In genomic region chr14:72893636-72894322, GRCh38 we compare ENCODE assay signal across 8 cellular contexts. TPM values are rescaled to one million over a fixed set of nuclear protein-coding genes. Genes with fewer than 3 reads are reported as not detected.
DNase-seq lines count a peak whose midpoint lies in the region; ATAC-seq, FAIRE-seq and TF ChIP-seq lines count a peak whose summit lies in the region.

DPF3 (minus strand) TSS chr14:72894101; CDS start chr14:72894088, 13 bp downstream.

- peaks cover 35 to 64% of the 10 kb centered on the region in 2 donors for H3K27me3 Mint-ChIP-seq in CD8-positive, alpha-beta memory T cell
- peaks cover 66% of the 10 kb centered on the region for H3K27me3 Mint-ChIP-seq in activated CD8-positive, alpha-beta memory T cell treated with anti-CD3 and anti-CD28 coated beads, Interleukin-2, amount 10 ng/mL, durations not matched to agents 7 days and 5 days
- peaks cover 79% of the 10 kb centered on the region for H3K27me3 Mint-ChIP-seq in endodermal cell (ENCODE audit: insufficient read depth)

- H3K4me1 ChIP-seq in CD8-positive, alpha-beta memory T cell (ENCODE audit: insufficient read depth, low read length): peaks cover 26% of the 10 kb centered on the region
- H3K4me1 ChIP-seq in endodermal cell (ENCODE audit: control insufficient read depth, insufficient read depth, low read length) (no peaks in the 10 kb centered on the region), mesendoderm (ENCODE audit: control insufficient read depth, low read depth, low read length) (peaks cover 3% of the 10 kb centered on the region)

- no peak within 1 kb of the TSS for H4K8ac ChIP-seq in mesendoderm (ENCODE audit: low read depth, low read length)

- peaks cover 34% of the 10 kb centered on the region for H3K27me3 ChIP-seq in CD8-positive, alpha-beta memory T cell (ENCODE audit: insufficient read depth, low read length, poor library complexity, severe bottlenecking)
- H3K27me3 ChIP-seq in endodermal cell (ENCODE audit: control insufficient read depth, insufficient read depth, low read length, poor library complexity, severe bottlenecking) (peaks cover 55% of the 10 kb centered on the region), mesendoderm (ENCODE audit: insufficient read depth, low read length, poor library complexity) (peaks cover 25% of the 10 kb centered on the region)

- H2BK120ac ChIP-seq in mesendoderm (ENCODE audit: low read depth, low read length): no peak within 1 kb of the TSS

- H3K9me3 Mint-ChIP-seq in CD8-positive, alpha-beta memory T cell: no peaks in the 10 kb centered on the region
- no peaks in the 10 kb centered on the region for H3K9me3 Mint-ChIP-seq in activated CD8-positive, alpha-beta memory T cell treated with anti-CD3 and anti-CD28 coated beads, Interleukin-2, amount 10 ng/mL, durations not matched to agents 7 days and 5 days (ENCODE audit: low read depth)
- H3K9me3 Mint-ChIP-seq in endodermal cell: no peaks in the 10 kb centered on the region

- H3K27ac ChIP-seq in CD8-positive, alpha-beta memory T cell (ENCODE audit: low read depth, low read length): peak within 1 kb of the TSS; percentile 16
- no peak within 1 kb of the TSS for H3K27ac ChIP-seq in endodermal cell (ENCODE audit: low read depth, low read length)
- H3K27ac ChIP-seq in mesendoderm (ENCODE audit: low read depth, low read length): no peak within 1 kb of the TSS

- TF ChIP-seq CTCF in endodermal cell (conservative IDR thresholded peaks at IDR 0.05): no peak

- no peaks in the 10 kb centered on the region for H3K79me2 ChIP-seq in mesendoderm (ENCODE audit: control insufficient read depth, insufficient read depth, low read length)

- peak; percentile 88 to 92 (median 89) for DNase-seq in CD8-positive, alpha-beta memory T cell
- DNase-seq in HTR-8/SVneo (ENCODE audit: insufficient read length, low spot score) (peak; percentile 100), NOMO-1 (lab: John Stamatoyannopoulos, UW; ENCODE audit: unreplicated experiment in 2 of 2) (peak; percentile 95 to 96), endodermal cell (peak; percentile 99), mesendoderm (peak; percentile 98)
- peak; percentile 98 for DNase-seq in activated CD8-positive, alpha-beta memory T cell treated with anti-CD3 and anti-CD28 coated beads, Interleukin-2, amount 10 ng/mL, durations not matched to agents 7 days and 5 days
- DNase-seq in stimulated activated CD8-positive, alpha-beta memory T cell treated with anti-CD3 and anti-CD28 coated beads, Interleukin-12 subunit alpha, Interleukin-12 subunit beta, amount 100 ng/mL, for 24 hours (ENCODE audit: extremely low read depth): peak; percentile 81

- H2BK15ac ChIP-seq in mesendoderm (replicated peaks; ENCODE audit: low read depth): no peak within 1 kb of the TSS

- peak; percentile 97 for FAIRE-seq in HTR-8/SVneo (lab: Jason Lieb, UNC)

- H2AK5ac ChIP-seq in mesendoderm (ENCODE audit: low read length): no peak within 1 kb of the TSS

- no peaks in the 10 kb centered on the region for H3K36me3 ChIP-seq in CD8-positive, alpha-beta memory T cell (ENCODE audit: insufficient read depth, low read length)
- H3K36me3 ChIP-seq in endodermal cell (ENCODE audit: control insufficient read depth, insufficient read depth, low read length): no peaks in the 10 kb centered on the region
- no peaks in the 10 kb centered on the region for H3K36me3 ChIP-seq in mesendoderm (ENCODE audit: control insufficient read depth, insufficient read depth, low read length)

- no peak within 1 kb of the TSS for H3K23ac ChIP-seq in mesendoderm (ENCODE audit: low read length)

- peak within 1 kb of the TSS; percentile 23 to 90 (median 78) for H3K27ac Mint-ChIP-seq in CD8-positive, alpha-beta memory T cell
- H3K27ac Mint-ChIP-seq in activated CD8-positive, alpha-beta memory T cell treated with anti-CD3 and anti-CD28 coated beads, Interleukin-2, amount 10 ng/mL, durations not matched to agents 7 days and 5 days: peak within 1 kb of the TSS; percentile 51
- H3K27ac Mint-ChIP-seq in endodermal cell: no peak within 1 kb of the TSS

- H3K4ac ChIP-seq in mesendoderm (ENCODE audit: low read depth, low read length): no peak within 1 kb of the TSS

- H2BK5ac ChIP-seq in mesendoderm (ENCODE audit: low read length): no peak within 1 kb of the TSS

- H3K4me3 ChIP-seq in CD8-positive, alpha-beta memory T cell (ENCODE audit: low read length): peak within 1 kb of the TSS; percentile 85
- H3K4me3 ChIP-seq in endodermal cell (ENCODE audit: low read length): peak within 1 kb of the TSS; percentile 90
- peak within 1 kb of the TSS; percentile 86 for H3K4me3 ChIP-seq in mesendoderm (ENCODE audit: low read length)

- no peak within 1 kb of the TSS for H4K5ac ChIP-seq in mesendoderm (ENCODE audit: low read length)

- WGBS in endodermal cell (ENCODE audit: insufficient coverage in 1 of 2, insufficient read length in 1 of 2), 2 experiments: 0% methylated on average over 14 to 54 of the region's 54 CpGs
- WGBS in mesendoderm (ENCODE audit: extremely low coverage, insufficient coverage, low lambda C conversion rate): no CpG with 5 or more reads among the region's 54 CpGs

- H3K9ac ChIP-seq in endodermal cell (ENCODE audit: extremely low read depth, low read length, poor library complexity, severe bottlenecking): peak within 1 kb of the TSS; percentile 39
- H3K9ac ChIP-seq in mesendoderm (ENCODE audit: low read length): peak within 1 kb of the TSS; percentile 48

- POLR2A ChIA-PET in CD8-positive, alpha-beta memory T cell (lab: Charles Lee): interaction anchor here (0.9 to 1.5 kb wide), 3 partner anchors 33 to 374 kb away, joined by 3 to 6 read pairs (median 5); no protein-coding TSS in a partner anchor

- H3K79me1 ChIP-seq in mesendoderm (ENCODE audit: low read length): no peaks in the 10 kb centered on the region

- peak; percentile 96 for ATAC-seq in GM21390 (IDR thresholded peaks at IDR 0.05; ENCODE audit: unreplicated experiment)
- ATAC-seq in activated CD8-positive, alpha-beta memory T cell treated with anti-CD3 and anti-CD28 coated beads, Interleukin-2, amount 10 ng/mL, durations not matched to agents 7 days and 5 days: peak; percentile 98

- no peak within 1 kb of the TSS for H3K18ac ChIP-seq in mesendoderm (ENCODE audit: low read length)

- CTCF ChIA-PET in CD8-positive, alpha-beta memory T cell (lab: Charles Lee): interaction anchor here (0.5 to 2.8 kb wide), 5 partner anchors 9 to 389 kb away, joined by 3 to 11 read pairs (median 4); no protein-coding TSS in a partner anchor
- CTCF ChIA-PET in activated CD8-positive, alpha-beta memory T cell treated with anti-CD3 and anti-CD28 coated beads, Interleukin-2, amount 10 ng/mL, durations not matched to agents 7 days and 5 days (lab: Charles Lee): interaction anchor here (0.6 to 5.7 kb wide), 9 partner anchors 9 to 416 kb away, joined by 3 to 69 read pairs (median 3); no protein-coding TSS in a partner anchor

- H3K4me2 ChIP-seq in mesendoderm (ENCODE audit: low read length): peak within 1 kb of the TSS; percentile 98

- H3K4me1 Mint-ChIP-seq in CD8-positive, alpha-beta memory T cell: peaks cover 28 to 31% (median 29%) of the 10 kb centered on the region in 3 donors
- H3K4me1 Mint-ChIP-seq in activated CD8-positive, alpha-beta memory T cell treated with anti-CD3 and anti-CD28 coated beads, Interleukin-2, amount 10 ng/mL, durations not matched to agents 7 days and 5 days: peaks cover 27% of the 10 kb centered on the region
- peaks cover 43% of the 10 kb centered on the region for H3K4me1 Mint-ChIP-seq in endodermal cell

- peak within 1 kb of the TSS; percentile 94 to 99 (median 97) for H3K4me3 Mint-ChIP-seq in CD8-positive, alpha-beta memory T cell
- peak within 1 kb of the TSS; percentile 83 for H3K4me3 Mint-ChIP-seq in activated CD8-positive, alpha-beta memory T cell treated with anti-CD3 and anti-CD28 coated beads, Interleukin-2, amount 10 ng/mL, durations not matched to agents 7 days and 5 days
- H3K4me3 Mint-ChIP-seq in endodermal cell: peak within 1 kb of the TSS; percentile 73

- no peaks in the 10 kb centered on the region for H3K9me3 ChIP-seq in CD8-positive, alpha-beta memory T cell (ENCODE audit: low read length)
- H3K9me3 ChIP-seq in endodermal cell (ENCODE audit: control insufficient read depth, low read length): no peaks in the 10 kb centered on the region

- H3K36me3 Mint-ChIP-seq in CD8-positive, alpha-beta memory T cell: peaks cover 0 to 7% (median 0%) of the 10 kb centered on the region in 3 donors
- no peaks in the 10 kb centered on the region for H3K36me3 Mint-ChIP-seq in activated CD8-positive, alpha-beta memory T cell treated with anti-CD3 and anti-CD28 coated beads, Interleukin-2, amount 10 ng/mL, durations not matched to agents 7 days and 5 days
- no peaks in the 10 kb centered on the region for H3K36me3 Mint-ChIP-seq in endodermal cell (ENCODE audit: low read depth)

- peak within 1 kb of the TSS; percentile 26 for H3K56ac ChIP-seq in mesendoderm (ENCODE audit: low read length)

RNA-seq across cellular contexts. Expression of gene DPF3, which starts in this region (rescaled TPM):
- total RNA-seq in CD8-positive, alpha-beta memory T cell: under 1 TPM; 0.50 to 0.62 TPM
- 1.3 TPM for polyA plus RNA-seq in CD8-positive, alpha-beta memory T cell
- total RNA-seq in activated CD8-positive, alpha-beta memory T cell treated with anti-CD3 and anti-CD28 coated beads, Interleukin-2, amount 10 ng/mL, durations not matched to agents 7 days and 5 days: 10 to 100 TPM; 10.2 to 12.2 TPM
- not detected for total RNA-seq in endodermal cell
- 3.5 TPM for polyA plus RNA-seq in endodermal cell (2013, experiment 1 of 2)
- 3.9 TPM for polyA plus RNA-seq in endodermal cell (2013, experiment 2 of 2)
- 0.15 TPM for polyA plus RNA-seq in mesendoderm (2013, experiment 1 of 2)
- polyA plus RNA-seq in mesendoderm (2013, experiment 2 of 2): 0.10 TPM

Comparison
In these comparisons a context has a peak if more than half of its experiments do, and no peak if none do; other contexts are left out.
1. RNA of gene DPF3 (total RNA-seq): 10.2 to 12.2 TPM in activated CD8-positive, alpha-beta memory T cell treated with anti-CD3 and anti-CD28 coated beads, Interleukin-2, amount 10 ng/mL, durations not matched to agents 7 days and 5 days; 0.50 to 0.62 TPM in CD8-positive, alpha-beta memory T cell and not detected in endodermal cell; every median in the first group is over 4 times any median in the second.
2. Peak in every context shown above with its lines, with median percentiles within 50 percentile points of each other: DNase-seq, H3K4me3 ChIP-seq and H3K4me3 Mint-ChIP-seq.